1 cellular context compared by ENCODE assay signal in genomic region chr15:63054281-63054683, GRCh38.
TF ChIP-seq lines count a peak whose summit lies in the region.

No MANE protein-coding gene starts in this region.

TF ChIP-seq in liver, 16 proteins besides CTCF, POLR2A, EP300 and RAD21 (continued from another document):
- TF ChIP-seq ATF3 (IDR thresholded peaks at IDR 0.05) (no peak), NR2F2 (IDR thresholded peaks at IDR 0.05) (no peak), EGR1 (IDR thresholded peaks at IDR 0.05; ENCODE audit: low read depth in 2 of 2) (no peak), ZBTB33 (IDR thresholded peaks at IDR 0.05) (no peak)
